ENCODE assay signal across 18 cellular contexts in genomic region chr5:143931389-143931984, GRCh38.
DNase-seq lines count a peak whose midpoint lies in the region; ATAC-seq, FAIRE-seq and TF ChIP-seq lines count a peak whose summit lies in the region.
"Had no signal": no experiment of that assay in that cellular context is flagged by ENCODE, and none has a peak within 500 bp of the region (broad histone marks: within the 10 kb centered on the region; RNA-seq: fewer than 3 reads in every experiment).

No MANE protein-coding gene starts in this region.

- H3K4me1 ChIP-seq in right atrium auricular region (no peaks in the 10 kb centered on the region), thyroid gland (peaks cover 0 to 10% of the 10 kb centered on the region in 2 donors)
- H3K4me1 ChIP-seq: prostate gland, vagina had no signal

- no peak for FAIRE-seq in HTR-8/SVneo (lab: Jason Lieb, UNC)
- FAIRE-seq: endometrium, GM19239 had no signal

- H3K27me3 ChIP-seq in right atrium auricular region (no peaks in the 10 kb centered on the region), thyroid gland (no peaks in the 10 kb centered on the region)
- H3K27me3 ChIP-seq: vagina had no signal

- H3K27ac ChIP-seq in right atrium auricular region, result peak overlapping the region in 1 of 2 donors; percentile 8
- H3K27ac ChIP-seq in thyroid gland, result peak overlapping the region in 2 of 3 donors; percentile 38 to 41
- H3K27ac ChIP-seq: prostate gland, vagina had no signal

- H3K4me3 ChIP-seq in right atrium auricular region (no peak overlapping the region), thyroid gland (replicated peaks in 1 of 3) (no peak overlapping the region)
- H3K4me3 ChIP-seq: prostate gland, vagina had no signal

- peak; percentile 64 for ATAC-seq in Right ventricle myocardium inferior
- ATAC-seq in WTC11, result no peak; the same call in 1 of the 2 replicates
- ATAC-seq: stimulated activated effector memory CD8-positive, alpha-beta T cell treated with anti-CD3 and anti-CD28 coated beads, Interleukin-12 subunit alpha, Interleukin-12 subunit beta, amount 100 ng/mL, for 72 hours had no signal

- H3K36me3 Mint-ChIP-seq in WTC11, result peaks cover 31% of the 10 kb centered on the region
- H3K36me3 Mint-ChIP-seq: stimulated activated effector memory CD8-positive, alpha-beta T cell treated with anti-CD3 and anti-CD28 coated beads, Interleukin-12 subunit alpha, Interleukin-12 subunit beta, amount 100 ng/mL, for 72 hours had no signal

- POLR2A ChIA-PET in WTC11 (lab: Charles Lee), result no interaction called here

- TF ChIP-seq CTCF in right atrium auricular region (IDR thresholded peaks at IDR 0.05) (no peak), WTC11 (IDR thresholded peaks at IDR 0.05) (no peak), thyroid gland (IDR thresholded peaks at IDR 0.05) (no peak)

- TF ChIP-seq POLR2A in thyroid gland (IDR thresholded peaks at IDR 0.05), result no peak

- H3K27me3 Mint-ChIP-seq in WTC11 (ENCODE audit: low read depth), result no peaks in the 10 kb centered on the region
- H3K27me3 Mint-ChIP-seq: activated CD4-positive, alpha-beta memory T cell treated with anti-CD3 and anti-CD28 coated beads for 36 hours had no signal

- 36 to 42% methylated on average over 4 of the region's 4 CpGs for WGBS in thyroid gland, 2 donors

- H3K27ac Mint-ChIP-seq in WTC11, result no peak overlapping the region; the same call in 1 of the 2 replicates
- H3K27ac Mint-ChIP-seq: activated CD4-positive, alpha-beta memory T cell treated with anti-CD3 and anti-CD28 coated beads for 36 hours; stimulated activated effector memory CD8-positive, alpha-beta T cell treated with anti-CD3 and anti-CD28 coated beads, Interleukin-12 subunit alpha, Interleukin-12 subunit beta, amount 100 ng/mL, for 72 hours had no signal

- peaks cover 24% of the 10 kb centered on the region for H3K4me1 Mint-ChIP-seq in WTC11
- H3K4me1 Mint-ChIP-seq: stimulated activated effector memory CD8-positive, alpha-beta T cell treated with anti-CD3 and anti-CD28 coated beads, Interleukin-12 subunit alpha, Interleukin-12 subunit beta, amount 100 ng/mL, for 72 hours had no signal

- intact Hi-C loops in Right ventricle myocardium inferior (cut with DNase I) (no loop called here), thyroid gland (cut with DNase I) (no loop called here)

- H3K4me3 Mint-ChIP-seq in WTC11, result no peak overlapping the region
- H3K4me3 Mint-ChIP-seq: activated CD4-positive, alpha-beta memory T cell treated with anti-CD3 and anti-CD28 coated beads for 36 hours; central memory CD8-positive, alpha-beta T cell; stimulated activated effector memory CD8-positive, alpha-beta T cell treated with anti-CD3 and anti-CD28 coated beads, Interleukin-12 subunit alpha, Interleukin-12 subunit beta, amount 100 ng/mL, for 72 hours had no signal

- no peaks in the 10 kb centered on the region for H3K36me3 ChIP-seq in right atrium auricular region
- H3K36me3 ChIP-seq in thyroid gland, result no peaks in the 10 kb centered on the region
- H3K36me3 ChIP-seq: prostate gland, vagina had no signal

- peaks cover 5 to 24% of the 10 kb centered on the region in 2 donors for H3K9me3 ChIP-seq in right atrium auricular region
- no peaks in the 10 kb centered on the region for H3K9me3 ChIP-seq in thyroid gland
- H3K9me3 ChIP-seq: prostate gland, vagina had no signal

- CTCF ChIA-PET in WTC11 (lab: Charles Lee), result no interaction called here

- DNase-seq in Right ventricle myocardium inferior (ENCODE audit: missing footprints) (no peak), right atrium auricular region (ENCODE audit: low spot score) (no peak), WTC11 (ENCODE audit: low spot score) (no peak), kidney tubule cell (ENCODE audit: low spot score) (peak; percentile 7), thyroid gland (peak; percentile 78 to 80), OCI-M2 (lab: John Stamatoyannopoulos, UW; ENCODE audit: unreplicated experiment) (no peak), HTR-8/SVneo (ENCODE audit: insufficient read length, low spot score) (no peak)
- no peak for DNase-seq in activated CD4-positive, CD25-positive, alpha-beta regulatory T cell (lab: John Stamatoyannopoulos, UW)
- DNase-seq: ACHN; activated CD4-positive, alpha-beta memory T cell treated with anti-CD3 and anti-CD28 coated beads for 36 hours; NCI-H1417 treated with DMSO at 0.1 percent for 48 hours; NK-92 treated with Interleukin-12 subunit alpha and Interleukin-12 subunit beta, amount 100 ng/mL, for 24 hours had no signal

- H3K9me3 Mint-ChIP-seq in WTC11, result peaks cover 34% of the 10 kb centered on the region

TF ChIP-seq in WTC11, 78 proteins besides CTCF, POLR2A, EP300 and RAD21:
- peak; percentile 31; the same call in 1 of the 2 replicates for TF ChIP-seq ZNF263 (CRISPR knock-in tag; IDR thresholded peaks at IDR 0.05; ENCODE audit: low read depth)
- TF ChIP-seq ZNF423 (CRISPR knock-in tag; IDR thresholded peaks at IDR 0.05), result no peak

Comparison
In these comparisons a context has a peak if more than half of its experiments do, and no peak if none do; other contexts are left out.
1. DNase-seq: peak in kidney tubule cell (single experiment) and thyroid gland (2 of 2); none in Right ventricle myocardium inferior (single experiment), right atrium auricular region (single experiment), WTC11 (single experiment), OCI-M2 (single experiment), activated CD4-positive, CD25-positive, alpha-beta regulatory T cell (0 of 4) and HTR-8/SVneo (single experiment).